Comparison of ENCODE assay signal across 8 cellular contexts in genomic region chr1:218460367-218460766, GRCh38.
DNase-seq lines count a peak whose midpoint lies in the region; ATAC-seq and TF ChIP-seq lines count a peak whose summit lies in the region.

No MANE protein-coding gene starts in this region.

- H3K36me3 ChIP-seq in cardiac muscle cell, result no peaks in the 10 kb centered on the region

- no peak for TF ChIP-seq CTCF in cardiac muscle cell (IDR thresholded peaks at IDR 0.05; ENCODE audit: low read depth, low read length)

- H3K27me3 ChIP-seq in cardiac muscle cell, result no peaks in the 10 kb centered on the region

- H3K4me1 ChIP-seq in cardiac muscle cell (ENCODE audit: low read depth), result peaks cover 39% of the 10 kb centered on the region

- no peak overlapping the region for H3K4me3 ChIP-seq in cardiac muscle cell

- H3K27ac ChIP-seq in cardiac muscle cell, result peak overlapping the region; percentile 91

- no peaks in the 10 kb centered on the region for H3K9me3 ChIP-seq in cardiac muscle cell (ENCODE audit: low read depth)

- ATAC-seq in GM18867 (IDR thresholded peaks at IDR 0.05; ENCODE audit: unreplicated experiment), result peak; percentile 15
- ATAC-seq in SK-N-SH treated with all-trans-retinoic acid at 6 μM for 48 hours, result peak; percentile 91
- ATAC-seq in HG03097 (IDR thresholded peaks at IDR 0.05; ENCODE audit: low FRiP score, unreplicated experiment), result no peak
- no peak for ATAC-seq in HG03460 (IDR thresholded peaks at IDR 0.05; ENCODE audit: unreplicated experiment)
- no peak for ATAC-seq in GM19463 (IDR thresholded peaks at IDR 0.05; ENCODE audit: unreplicated experiment)

- DNase-seq in cardiac muscle cell (ENCODE audit: low read depth in 1 of 2, low spot score in 1 of 2) (peak in 1 of 2 donors; percentile 80), renal cortical epithelial cell (ENCODE audit: low read depth) (peak; percentile 88), UCSD-AML1 (lab: John Stamatoyannopoulos, UW; ENCODE audit: unreplicated experiment) (no peak)

TF ChIP-seq in SK-N-SH treated with all-trans-retinoic acid at 6 μM for 48 hours, 23 proteins besides CTCF, POLR2A, EP300 and RAD21:
- TF ChIP-seq ZFP3 (CRISPR knock-in tag; IDR thresholded peaks at IDR 0.05), result no peak
- TF ChIP-seq, protein P1, sequence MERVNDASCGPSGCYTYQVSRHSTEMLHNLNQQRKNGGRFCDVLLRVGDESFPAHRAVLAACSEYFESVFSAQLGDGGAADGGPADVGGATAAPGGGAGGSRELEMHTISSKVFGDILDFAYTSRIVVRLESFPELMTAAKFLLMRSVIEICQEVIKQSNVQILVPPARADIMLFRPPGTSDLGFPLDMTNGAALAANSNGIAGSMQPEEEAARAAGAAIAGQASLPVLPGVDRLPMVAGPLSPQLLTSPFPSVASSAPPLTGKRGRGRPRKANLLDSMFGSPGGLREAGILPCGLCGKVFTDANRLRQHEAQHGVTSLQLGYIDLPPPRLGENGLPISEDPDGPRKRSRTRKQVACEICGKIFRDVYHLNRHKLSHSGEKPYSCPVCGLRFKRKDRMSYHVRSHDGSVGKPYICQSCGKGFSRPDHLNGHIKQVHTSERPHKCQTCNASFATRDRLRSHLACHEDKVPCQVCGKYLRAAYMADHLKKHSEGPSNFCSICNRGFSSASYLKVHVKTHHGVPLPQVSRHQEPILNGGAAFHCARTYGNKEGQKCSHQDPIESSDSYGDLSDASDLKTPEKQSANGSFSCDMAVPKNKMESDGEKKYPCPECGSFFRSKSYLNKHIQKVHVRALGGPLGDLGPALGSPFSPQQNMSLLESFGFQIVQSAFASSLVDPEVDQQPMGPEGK (CRISPR knock-in tag; IDR thresholded peaks at IDR 0.05; ENCODE audit: borderline replicate concordance), result no peak
- TF ChIP-seq ZNF8 (CRISPR knock-in tag; IDR thresholded peaks at IDR 0.05), result no peak
- no peak for TF ChIP-seq ZC3H10 (CRISPR knock-in tag; IDR thresholded peaks at IDR 0.05)
- TF ChIP-seq ZNF565 (CRISPR knock-in tag; conservative IDR thresholded peaks at IDR 0.05; ENCODE audit: low read depth), result no peak
- TF ChIP-seq CSRNP3 (CRISPR knock-in tag; IDR thresholded peaks at IDR 0.05), result no peak
- TF ChIP-seq ZNF70 (CRISPR knock-in tag; IDR thresholded peaks at IDR 0.05), result no peak
- no peak for TF ChIP-seq ARNTL (CRISPR knock-in tag; IDR thresholded peaks at IDR 0.05; ENCODE audit: borderline replicate concordance, low read depth)
- TF ChIP-seq, protein P2, sequence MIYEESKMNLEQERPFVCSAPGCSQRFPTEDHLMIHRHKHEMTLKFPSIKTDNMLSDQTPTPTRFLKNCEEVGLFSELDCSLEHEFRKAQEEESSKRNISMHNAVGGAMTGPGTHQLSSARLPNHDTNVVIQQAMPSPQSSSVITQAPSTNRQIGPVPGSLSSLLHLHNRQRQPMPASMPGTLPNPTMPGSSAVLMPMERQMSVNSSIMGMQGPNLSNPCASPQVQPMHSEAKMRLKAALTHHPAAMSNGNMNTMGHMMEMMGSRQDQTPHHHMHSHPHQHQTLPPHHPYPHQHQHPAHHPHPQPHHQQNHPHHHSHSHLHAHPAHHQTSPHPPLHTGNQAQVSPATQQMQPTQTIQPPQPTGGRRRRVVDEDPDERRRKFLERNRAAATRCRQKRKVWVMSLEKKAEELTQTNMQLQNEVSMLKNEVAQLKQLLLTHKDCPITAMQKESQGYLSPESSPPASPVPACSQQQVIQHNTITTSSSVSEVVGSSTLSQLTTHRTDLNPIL (CRISPR knock-in tag; IDR thresholded peaks at IDR 0.05; ENCODE audit: low read depth), result no peak
- no peak for TF ChIP-seq CSDC2 (CRISPR knock-in tag; IDR thresholded peaks at IDR 0.05)
- TF ChIP-seq TSHZ2 (CRISPR knock-in tag; IDR thresholded peaks at IDR 0.05), result no peak
TF ChIP-seq in SK-N-SH treated with all-trans-retinoic acid at 6 μM for 48 hours: peak in this region for 0.

Comparison
In these comparisons a context has a peak if more than half of its experiments do, and no peak if none do; other contexts are left out.
1. ATAC-seq: peak in GM18867 (single experiment) and SK-N-SH treated with all-trans-retinoic acid at 6 μM for 48 hours (single experiment); none in HG03097 (single experiment), HG03460 (single experiment) and GM19463 (single experiment).